Comparison of ENCODE assay signal across 8 cellular contexts in genomic region chr1:155981266-155982088, GRCh38. TPM values are rescaled to one million over a fixed set of nuclear protein-coding genes. Genes with fewer than 3 reads are reported as not detected.
DNase-seq lines count a peak whose midpoint lies in the region; ATAC-seq, FAIRE-seq and TF ChIP-seq lines count a peak whose summit lies in the region.

No MANE protein-coding gene starts in this region.

- H3K4me3 ChIP-seq in fibroblast of the aortic adventitia (ENCODE audit: low read depth, low read length) (peak overlapping the region; percentile 97), small intestine (ENCODE audit: low read depth in 1 of 2, low read length in 2 of 2) (no peak overlapping the region)

- peaks cover 7 to 23% of the 10 kb centered on the region in 2 donors for H3K4me1 ChIP-seq in small intestine (ENCODE audit: control insufficient read depth in 2 of 2, insufficient read depth in 1 of 2, low read depth in 1 of 2, low read length in 1 of 2)

- H3K4me1 Mint-ChIP-seq in CD14-positive monocyte: peaks cover 51% of the 10 kb centered on the region
- H3K4me1 Mint-ChIP-seq in activated CD4-positive, alpha-beta T cell treated with anti-CD3 and anti-CD28 coated beads, Interleukin-2, amount 10 ng/mL, durations not matched to agents 7 days and 5 days: peaks cover 46% of the 10 kb centered on the region

- peak overlapping the region; percentile 79 to 99 (median 95) for H3K27ac Mint-ChIP-seq in CD14-positive monocyte
- peak overlapping the region; percentile 77 for H3K27ac Mint-ChIP-seq in activated CD4-positive, alpha-beta T cell treated with anti-CD3 and anti-CD28 coated beads, Interleukin-2, amount 10 ng/mL, durations not matched to agents 7 days and 5 days

- H3K27me3 Mint-ChIP-seq in CD14-positive monocyte (ENCODE audit: low read depth in 3 of 3): peaks cover 0 to 3% (median 2%) of the 10 kb centered on the region in 3 donors
- no peaks in the 10 kb centered on the region for H3K27me3 Mint-ChIP-seq in activated CD4-positive, alpha-beta T cell treated with anti-CD3 and anti-CD28 coated beads, Interleukin-2, amount 10 ng/mL, durations not matched to agents 7 days and 5 days

- DNase-seq in CD14-positive monocyte (ENCODE audit: low spot score) (peak; percentile 75), HuH-7 (ENCODE audit: low spot score) (peak; percentile 60), fibroblast of the aortic adventitia (ENCODE audit: low read depth) (peak; percentile 81), small intestine (peak; percentile 43), OCI-M2 (lab: John Stamatoyannopoulos, UW; ENCODE audit: unreplicated experiment) (no peak)
- peak; percentile 60 for DNase-seq in activated CD4-positive, alpha-beta T cell treated with anti-CD3 and anti-CD28 coated beads, Interleukin-2, amount 10 ng/mL, durations not matched to agents 7 days and 5 days

- no peaks in the 10 kb centered on the region for H3K27me3 ChIP-seq in small intestine (ENCODE audit: control insufficient read depth in 2 of 2, insufficient read depth in 2 of 2, low read length in 2 of 2)

- H3K9me3 Mint-ChIP-seq in CD14-positive monocyte: peaks cover 0 to 2% (median 0%) of the 10 kb centered on the region in 7 donors
- H3K9me3 Mint-ChIP-seq in activated CD4-positive, alpha-beta T cell treated with anti-CD3 and anti-CD28 coated beads, Interleukin-2, amount 10 ng/mL, durations not matched to agents 7 days and 5 days: no peaks in the 10 kb centered on the region

- H3K9me3 ChIP-seq in small intestine (ENCODE audit: control insufficient read depth, low read depth): no peaks in the 10 kb centered on the region

- intact Hi-C loops in CD14-positive monocyte (cut with micrococcal nuclease): no loop called here

- ATAC-seq in HG02798 (IDR thresholded peaks at IDR 0.05; ENCODE audit: poor library complexity, unreplicated experiment) (no peak), GM19395 (IDR thresholded peaks at IDR 0.05; ENCODE audit: unreplicated experiment) (no peak)

- WGBS in small intestine, 3 donors: 49 to 69% (median 66%) methylated on average over 6 of the region's 6 CpGs

- peak overlapping the region in 1 of 2 donors; percentile 89 for H3K27ac ChIP-seq in small intestine (ENCODE audit: low read depth in 1 of 2, low read length in 1 of 2)

- FAIRE-seq in small intestine (lab: Jason Lieb, UNC): no peak

- POLR2A ChIA-PET in activated CD4-positive, alpha-beta T cell treated with anti-CD3 and anti-CD28 coated beads, Interleukin-2, amount 10 ng/mL, durations not matched to agents 7 days and 5 days (lab: Charles Lee): no interaction called here

- CTCF ChIA-PET in activated CD4-positive, alpha-beta T cell treated with anti-CD3 and anti-CD28 coated beads, Interleukin-2, amount 10 ng/mL, durations not matched to agents 7 days and 5 days (lab: Charles Lee): interaction anchor here (0.7 to 3.0 kb wide), 7 partner anchors 8 to 85 kb away, joined by 3 to 23 read pairs (median 5); no protein-coding TSS in a partner anchor

- no peaks in the 10 kb centered on the region for H3K36me3 ChIP-seq in small intestine (ENCODE audit: control insufficient read depth in 2 of 2, insufficient read depth in 2 of 2, low read length in 2 of 2)

- H3K4me3 Mint-ChIP-seq in CD14-positive monocyte: peak overlapping the region; percentile 62 to 67
- peak overlapping the region; percentile 99 for H3K4me3 Mint-ChIP-seq in activated CD4-positive, alpha-beta T cell treated with anti-CD3 and anti-CD28 coated beads, Interleukin-2, amount 10 ng/mL, durations not matched to agents 7 days and 5 days

- TF ChIP-seq CTCF in CD14-positive monocyte (IDR thresholded peaks at IDR 0.05): no peak
- TF ChIP-seq CTCF in fibroblast of the aortic adventitia (IDR thresholded peaks at IDR 0.05; ENCODE audit: insufficient read depth, low read length): no peak

- peaks cover 13 to 30% of the 10 kb centered on the region in 2 donors for H3K36me3 Mint-ChIP-seq in CD14-positive monocyte
- peaks cover 16% of the 10 kb centered on the region for H3K36me3 Mint-ChIP-seq in activated CD4-positive, alpha-beta T cell treated with anti-CD3 and anti-CD28 coated beads, Interleukin-2, amount 10 ng/mL, durations not matched to agents 7 days and 5 days (ENCODE audit: low read depth)

RNA-seq across cellular contexts. Expression of gene ARHGEF2, which starts 3.1 kb away (rescaled TPM):
- polyA plus RNA-seq in CD14-positive monocyte (10 to 100 TPM; 15.4 to 18.6 TPM), small intestine (10 to 100 TPM; 14.6 to 41.4 (median 35.1) TPM)
- total RNA-seq in activated CD4-positive, alpha-beta T cell treated with anti-CD3 and anti-CD28 coated beads, Interleukin-2, amount 10 ng/mL, durations not matched to agents 7 days and 5 days: 100 to 1,000 TPM; 157 to 191 TPM
- 116 and 161 TPM in 2 replicates for total RNA-seq in fibroblast of the aortic adventitia (ENCODE audit: low replicate concordance)

RNA-seq across cellular contexts. Expression of gene SSR2, which starts 39.3 kb away (rescaled TPM):
- polyA plus RNA-seq in CD14-positive monocyte (100 to 1,000 TPM; 374 to 414 TPM), small intestine (100 to 1,000 TPM; 133 to 316 (median 223) TPM)
- total RNA-seq in activated CD4-positive, alpha-beta T cell treated with anti-CD3 and anti-CD28 coated beads, Interleukin-2, amount 10 ng/mL, durations not matched to agents 7 days and 5 days: 100 to 1,000 TPM; 235 to 273 TPM
- 339 and 472 TPM in 2 replicates for total RNA-seq in fibroblast of the aortic adventitia (ENCODE audit: low replicate concordance)

RNA-seq across cellular contexts. Expression of gene RXFP4, which starts 40.0 kb away (rescaled TPM):
- not detected for polyA plus RNA-seq in CD14-positive monocyte
- not detected for total RNA-seq in activated CD4-positive, alpha-beta T cell treated with anti-CD3 and anti-CD28 coated beads, Interleukin-2, amount 10 ng/mL, durations not matched to agents 7 days and 5 days
- 0.09 TPM in 1 of 2 replicates, not detected in the other for total RNA-seq in fibroblast of the aortic adventitia (ENCODE audit: low replicate concordance)
- 1 to 10 TPM in 1 of 3 donors, under 1 TPM in 1, not detected in 1; 0.82 to 1.3 TPM for polyA plus RNA-seq in small intestine

RNA-seq across cellular contexts. Expression of gene KHDC4, which starts 47.3 kb away (rescaled TPM):
- polyA plus RNA-seq in CD14-positive monocyte (1 to 10 TPM; 3.4 to 3.5 TPM), small intestine (10 to 100 TPM in 2 of 3 donors, 1 to 10 TPM in 1; 7.3 to 29.5 (median 15.0) TPM)
- total RNA-seq in activated CD4-positive, alpha-beta T cell treated with anti-CD3 and anti-CD28 coated beads, Interleukin-2, amount 10 ng/mL, durations not matched to agents 7 days and 5 days: 10 to 100 TPM; 66.3 to 67.3 TPM
- 11.3 and 31.0 TPM in 2 replicates for total RNA-seq in fibroblast of the aortic adventitia (ENCODE audit: low replicate concordance)
